11 cellular contexts compared by ENCODE assay signal in the genomic region with DNA sequence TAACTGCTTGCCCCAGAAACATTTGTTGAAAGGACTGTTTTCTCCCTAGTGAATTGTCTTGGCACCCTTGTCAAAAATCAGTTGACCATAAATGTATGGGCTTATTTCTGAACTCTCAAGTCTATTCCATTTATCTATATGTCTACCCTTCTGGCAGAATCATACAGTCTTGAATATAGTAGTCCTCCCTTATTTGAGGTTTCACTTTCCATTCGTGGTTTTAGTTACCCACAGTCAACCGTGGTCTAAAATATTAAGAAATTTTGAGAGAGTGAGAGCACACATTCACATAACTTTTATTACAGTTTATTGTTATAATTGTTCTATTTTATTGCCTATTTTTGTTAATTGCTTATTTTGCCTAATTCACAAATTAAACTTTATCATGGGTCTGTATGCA. TPM values are rescaled to one million over a fixed set of nuclear protein-coding genes. Genes with fewer than 3 reads are reported as not detected.
DNase-seq lines count a peak whose midpoint lies in the region; ATAC-seq and TF ChIP-seq lines count a peak whose summit lies in the region.
"Had no signal": no experiment of that assay in that cellular context is flagged by ENCODE, and none has a peak within 500 bp of the region (broad histone marks: within the 10 kb centered on the region; RNA-seq: fewer than 3 reads in every experiment).

No MANE protein-coding gene starts in this region.

- peak in 2 of 3 donors; percentile 20 to 64 for DNase-seq in CD4-positive, CD25-positive, alpha-beta regulatory T cell
- DNase-seq in MM.1S (peak; percentile 88), amniotic epithelial cell (ENCODE audit: low read depth) (peak; percentile 7), activated gamma-delta T cell (lab: John Stamatoyannopoulos, UW) (no peak), COLO829 (ENCODE audit: low spot score) (no peak)
- DNase-seq: left colon, NCI-H748 treated with DMSO at 0.1 percent for 48 hours had no signal

- H2AFZ ChIP-seq in MM.1S (ENCODE audit: low read length): no peak overlapping the region

- H3K4me1 ChIP-seq in CD4-positive, CD25-positive, alpha-beta regulatory T cell (ENCODE audit: control insufficient read depth, insufficient read depth, low read length, poor library complexity, severe bottlenecking): peaks cover 12% of the 10 kb centered on the region
- H3K4me1 ChIP-seq in MM.1S (ENCODE audit: low read length): peaks cover 6% of the 10 kb centered on the region; the same call in 1 of the 2 replicates
- H3K4me1 ChIP-seq: gastroesophageal sphincter had no signal

- H3K9ac ChIP-seq in MM.1S (ENCODE audit: low read length): no peak overlapping the region

- no peaks in the 10 kb centered on the region for H3K79me2 ChIP-seq in MM.1S (ENCODE audit: low read length)

- ATAC-seq in CD4-positive, CD25-positive, alpha-beta regulatory T cell (ENCODE audit: low read depth in 2 of 2): peak; percentile 53 to 60
- peak; percentile 51 for ATAC-seq in GM18519 (IDR thresholded peaks at IDR 0.05; ENCODE audit: low FRiP score, unreplicated experiment)
- ATAC-seq in HG03196 (IDR thresholded peaks at IDR 0.05; ENCODE audit: unreplicated experiment): no peak
- ATAC-seq in HG03097 (IDR thresholded peaks at IDR 0.05; ENCODE audit: low FRiP score, unreplicated experiment): no peak
- ATAC-seq: gastroesophageal sphincter, left colon had no signal

- no peak for TF ChIP-seq CTCF in MM.1S (IDR thresholded peaks at IDR 0.05; ENCODE audit: low read length)

- peaks cover 6 to 10% (median 6%) of the 10 kb centered on the region in 4 donors for H3K4me1 Mint-ChIP-seq in CD4-positive, CD25-positive, alpha-beta regulatory T cell

- H3K36me3 Mint-ChIP-seq in CD4-positive, CD25-positive, alpha-beta regulatory T cell: no peaks in the 10 kb centered on the region

- peak overlapping the region in 3 of 4 donors; percentile 60 to 64 (median 61) for H3K4me3 Mint-ChIP-seq in CD4-positive, CD25-positive, alpha-beta regulatory T cell

- no peak overlapping the region for H3K27ac ChIP-seq in CD4-positive, CD25-positive, alpha-beta regulatory T cell (ENCODE audit: insufficient read depth, low read length, poor library complexity, severe bottlenecking)
- H3K27ac ChIP-seq in MM.1S (ENCODE audit: low read length): no peak overlapping the region
- H3K27ac ChIP-seq: gastroesophageal sphincter had no signal

- H3K4me3 ChIP-seq in CD4-positive, CD25-positive, alpha-beta regulatory T cell (ENCODE audit: low read depth, low read length): peak overlapping the region; percentile 54
- no peak overlapping the region for H3K4me3 ChIP-seq in MM.1S (ENCODE audit: low read length)
- H3K4me3 ChIP-seq: gastroesophageal sphincter had no signal

- peak overlapping the region in 1 of 3 donors; percentile 52 for H3K27ac Mint-ChIP-seq in CD4-positive, CD25-positive, alpha-beta regulatory T cell

- H3K27me3 ChIP-seq in CD4-positive, CD25-positive, alpha-beta regulatory T cell (ENCODE audit: control insufficient read depth, insufficient read depth, low read length): peaks cover 4% of the 10 kb centered on the region
- H3K27me3 ChIP-seq in MM.1S (replicated peaks; ENCODE audit: insufficient read depth, low read length): no peaks in the 10 kb centered on the region
- H3K27me3 ChIP-seq: gastroesophageal sphincter had no signal

- H3K9me2 ChIP-seq in MM.1S (replicated peaks; ENCODE audit: insufficient read depth, low read length): no peaks in the 10 kb centered on the region

- H3K27me3 Mint-ChIP-seq in CD4-positive, CD25-positive, alpha-beta regulatory T cell: peaks cover 17% of the 10 kb centered on the region

- peaks cover 5 to 8% of the 10 kb centered on the region in 2 experiments for H3K9me3 ChIP-seq in CD4-positive, CD25-positive, alpha-beta regulatory T cell (ENCODE audit: control insufficient read depth in 2 of 2, low read length in 2 of 2)
- H3K9me3 ChIP-seq in MM.1S (replicated peaks; ENCODE audit: insufficient read depth, low read length): no peaks in the 10 kb centered on the region

- H3K4me2 ChIP-seq in MM.1S (ENCODE audit: low read depth, low read length): peak overlapping the region; percentile 28

- no peaks in the 10 kb centered on the region for H3F3A ChIP-seq in MM.1S (ENCODE audit: insufficient read depth, low read length)

- no peaks in the 10 kb centered on the region for H3K36me3 ChIP-seq in CD4-positive, CD25-positive, alpha-beta regulatory T cell (ENCODE audit: control insufficient read depth, insufficient read depth, low read length)
- no peaks in the 10 kb centered on the region for H3K36me3 ChIP-seq in MM.1S (replicated peaks; ENCODE audit: insufficient read depth, low read length)
- H3K36me3 ChIP-seq: gastroesophageal sphincter had no signal

- no peaks in the 10 kb centered on the region for H4K20me1 ChIP-seq in MM.1S (ENCODE audit: insufficient read depth, low read length)

- peaks cover 0 to 11% (median 6%) of the 10 kb centered on the region in 7 donors for H3K9me3 Mint-ChIP-seq in CD4-positive, CD25-positive, alpha-beta regulatory T cell

RNA-seq across cellular contexts. Expression of a gene that starts 17.4 kb away (rescaled TPM):
- total RNA-seq in CD4-positive, CD25-positive, alpha-beta regulatory T cell: 4.1 TPM
- polyA plus RNA-seq in CD4-positive, CD25-positive, alpha-beta regulatory T cell: 10 to 100 TPM; 12.7 to 22.0 (median 14.5) TPM

RNA-seq across cellular contexts. Expression of a gene that starts 33.6 kb away (rescaled TPM):
- total RNA-seq in CD4-positive, CD25-positive, alpha-beta regulatory T cell: 3.8 TPM
- polyA plus RNA-seq in CD4-positive, CD25-positive, alpha-beta regulatory T cell: 1 to 10 TPM; 1.8 to 3.1 (median 2.2) TPM

Comparison
In these comparisons a context has a peak if more than half of its experiments do, and no peak if none do; other contexts are left out.
1. ATAC-seq: peak in CD4-positive, CD25-positive, alpha-beta regulatory T cell (2 of 2) and GM18519 (single experiment); none in HG03196 (single experiment) and HG03097 (single experiment).
2. DNase-seq: peak in CD4-positive, CD25-positive, alpha-beta regulatory T cell (2 of 3), MM.1S (single experiment) and amniotic epithelial cell (single experiment); none in activated gamma-delta T cell (single experiment) and COLO829 (single experiment).